ENCODE assay signal across 13 cellular contexts in genomic region chr11:27241316-27242122, GRCh38.
A peak's percentile ranks its signal among the peaks of the same experiment; 100 is the strongest.
DNase-seq lines count a peak whose midpoint lies in the region; TF ChIP-seq lines count a peak whose summit lies in the region.
"Had no signal": no experiment of that assay in that cellular context is flagged by ENCODE, and none has a peak within 500 bp of the region (broad histone marks: within the 10 kb centered on the region; RNA-seq: fewer than 3 reads in every experiment).

No MANE protein-coding gene starts in this region.

- no peaks in the 10 kb centered on the region for H3K4me1 ChIP-seq in Karpas-422 (ENCODE audit: low read length)

- H3K4me3 ChIP-seq in epithelial cell of esophagus (ENCODE audit: low read length), result no peak overlapping the region
- H3K4me3 ChIP-seq in Karpas-422 (ENCODE audit: low read length), result no peak overlapping the region

- H3K9me3 ChIP-seq in Karpas-422 (ENCODE audit: low read length), result no peaks in the 10 kb centered on the region

- H3K79me2 ChIP-seq in Karpas-422 (ENCODE audit: low read length), result no peaks in the 10 kb centered on the region

- H2AFZ ChIP-seq in Karpas-422 (ENCODE audit: low read length), result no peak overlapping the region

- no peaks in the 10 kb centered on the region for H3K36me3 ChIP-seq in Karpas-422 (ENCODE audit: insufficient read depth, low read length)

- no peak overlapping the region for H3K9ac ChIP-seq in Karpas-422 (ENCODE audit: low read length)

- no peak for TF ChIP-seq CTCF in epithelial cell of esophagus (IDR thresholded peaks at IDR 0.05; ENCODE audit: insufficient read depth, low read depth, low read length, missing control alignments)

- H3K27me3 ChIP-seq in Karpas-422 (ENCODE audit: low read length), result no peaks in the 10 kb centered on the region

- H3K9me2 ChIP-seq in Karpas-422 (replicated peaks; ENCODE audit: insufficient read depth, low read length), result no peaks in the 10 kb centered on the region

- no peak overlapping the region for H3K27ac ChIP-seq in Karpas-422 (ENCODE audit: low read length)

- H4K20me1 ChIP-seq in Karpas-422 (ENCODE audit: insufficient read depth, low read depth, low read length), result no peaks in the 10 kb centered on the region

- DNase-seq in GM04503 (ENCODE audit: low read depth), result peak; percentile 80
- DNase-seq in RPMI7951 (ENCODE audit: low read depth), result peak; percentile 77
- peak; percentile 83 for DNase-seq in epithelial cell of esophagus (ENCODE audit: low read depth)
- peak; percentile 92 for DNase-seq in renal cortical epithelial cell (ENCODE audit: low read depth)
- DNase-seq in medulla oblongata (ENCODE audit: extremely low spot score), result no peak
- no peak for DNase-seq in SHP77 treated with DMSO at 0.1 percent for 48 hours (lab: John Stamatoyannopoulos, UW)
- no peak for DNase-seq in Karpas-422
- DNase-seq in activated T-cell treated with anti-CD3 and anti-CD28 coated beads, Interleukin-2, amount 50 U/mL, for 1 hour, result no peak
- DNase-seq: activated CD8-positive, alpha-beta T cell treated with anti-CD3 and anti-CD28 coated beads, Interleukin-2, amount 10 ng/mL, durations not matched to agents 7 days and 5 days; activated naive CD4-positive, alpha-beta T cell treated with anti-CD3 and anti-CD28 coated beads for 36 hours; head of caudate nucleus; NCI-H2171 treated with DMSO at 0.1 percent for 48 hours; trophoblast cell had no signal

- H3K4me2 ChIP-seq in Karpas-422 (ENCODE audit: low read depth, low read length, poor library complexity, severe bottlenecking), result no peak overlapping the region

Comparison
In these comparisons a context has a peak if more than half of its experiments do, and no peak if none do; other contexts are left out.
1. DNase-seq: peak in GM04503 (single experiment), RPMI7951 (single experiment), epithelial cell of esophagus (single experiment) and renal cortical epithelial cell (single experiment); none in medulla oblongata (single experiment), SHP77 treated with DMSO at 0.1 percent for 48 hours (single experiment), Karpas-422 (single experiment) and activated T-cell treated with anti-CD3 and anti-CD28 coated beads, Interleukin-2, amount 50 U/mL, for 1 hour (single experiment).